23 cellular contexts compared by ENCODE assay signal in genomic region chr10:9362721-9363120, GRCh38.
"Had no signal": no experiment of that assay in that cellular context is flagged by ENCODE, and none has a peak within 500 bp of the region (broad histone marks: within the 10 kb centered on the region; RNA-seq: fewer than 3 reads in every experiment).

No MANE protein-coding gene starts in this region.

- H3K36me3 ChIP-seq: gastrocnemius medialis, left lung, tibial nerve, WERI-Rb-1 had no signal

- H3K27me3 ChIP-seq: gastrocnemius medialis, left lung, tibial nerve had no signal

- ATAC-seq: activated CD4-positive, CD25-positive, alpha-beta regulatory T cell treated with anti-CD3 and anti-CD28 coated beads, Interleukin-2, amount 50 U/mL, for 24 hours; activated CD8-positive, alpha-beta memory T cell treated with anti-CD3 and anti-CD28 coated beads, Interleukin-2, amount 10 ng/mL, durations not matched to agents 7 days and 5 days; effector memory CD8-positive, alpha-beta T cell; gastrocnemius medialis; left lung; right cardiac atrium had no signal

- H3K4me3 Mint-ChIP-seq: activated CD4-positive, alpha-beta memory T cell treated with anti-CD3 and anti-CD28 coated beads, Interleukin-2, amount 10 ng/mL, durations not matched to agents 7 days and 5 days; activated CD4-positive, alpha-beta T cell treated with anti-CD3 and anti-CD28 coated beads, Interleukin-2, amount 10 ng/mL, durations not matched to agents 24 days and 14 days; activated CD8-positive, alpha-beta memory T cell treated with anti-CD3 and anti-CD28 coated beads, Interleukin-2, amount 10 ng/mL, durations not matched to agents 7 days and 5 days; effector memory CD8-positive, alpha-beta T cell; nephron had no signal

- H3K4me1 ChIP-seq: gastrocnemius medialis, left lung, tibial nerve had no signal

- H3K27ac ChIP-seq: gastrocnemius medialis, left lung, tibial nerve, WERI-Rb-1 had no signal

- H3K4me1 Mint-ChIP-seq: activated CD8-positive, alpha-beta memory T cell treated with anti-CD3 and anti-CD28 coated beads, Interleukin-2, amount 10 ng/mL, durations not matched to agents 7 days and 5 days; nephron had no signal

- H3K9me3 ChIP-seq: gastrocnemius medialis, left lung, tibial nerve had no signal

- H3K36me3 Mint-ChIP-seq: activated CD8-positive, alpha-beta memory T cell treated with anti-CD3 and anti-CD28 coated beads, Interleukin-2, amount 10 ng/mL, durations not matched to agents 7 days and 5 days had no signal

- H3K27ac Mint-ChIP-seq: activated CD4-positive, alpha-beta memory T cell treated with anti-CD3 and anti-CD28 coated beads, Interleukin-2, amount 10 ng/mL, durations not matched to agents 7 days and 5 days; activated CD4-positive, alpha-beta T cell treated with anti-CD3 and anti-CD28 coated beads, Interleukin-2, amount 10 ng/mL, durations not matched to agents 24 days and 14 days; activated CD8-positive, alpha-beta memory T cell treated with anti-CD3 and anti-CD28 coated beads, Interleukin-2, amount 10 ng/mL, durations not matched to agents 7 days and 5 days; effector memory CD8-positive, alpha-beta T cell; nephron had no signal

- DNase-seq: activated CD4-positive, alpha-beta memory T cell treated with anti-CD3 and anti-CD28 coated beads, Interleukin-2, amount 10 ng/mL, durations not matched to agents 7 days and 5 days; activated CD4-positive, alpha-beta T cell treated with anti-CD3 and anti-CD28 coated beads, Interleukin-2, amount 10 ng/mL, durations not matched to agents 24 days and 14 days; activated CD8-positive, alpha-beta memory T cell treated with anti-CD3 and anti-CD28 coated beads, Interleukin-2, amount 10 ng/mL, durations not matched to agents 7 days and 5 days; activated effector memory CD4-positive, alpha-beta T cell treated with Interleukin-2 at 50 U/mL for 16 hours; amygdala; caudate nucleus; cortex of kidney; effector memory CD8-positive, alpha-beta T cell; erythroblast; gastrocnemius medialis; glutamatergic neuron; left lung; mesendoderm; posterior cingulate gyrus; right cardiac atrium; stimulated activated naive CD4-positive, alpha-beta T cell treated with Interleukin-2 at 50 U/mL for 16 hours; T-helper 1 cell; T1000; WERI-Rb-1 had no signal

- H3K4me3 ChIP-seq: gastrocnemius medialis, left lung, lung, tibial nerve had no signal

- H3K27me3 Mint-ChIP-seq: activated CD4-positive, alpha-beta memory T cell treated with anti-CD3 and anti-CD28 coated beads, Interleukin-2, amount 10 ng/mL, durations not matched to agents 7 days and 5 days; activated CD4-positive, alpha-beta T cell treated with anti-CD3 and anti-CD28 coated beads, Interleukin-2, amount 10 ng/mL, durations not matched to agents 24 days and 14 days; activated CD8-positive, alpha-beta memory T cell treated with anti-CD3 and anti-CD28 coated beads, Interleukin-2, amount 10 ng/mL, durations not matched to agents 7 days and 5 days had no signal

- H3K9me3 Mint-ChIP-seq: activated CD4-positive, alpha-beta memory T cell treated with anti-CD3 and anti-CD28 coated beads, Interleukin-2, amount 10 ng/mL, durations not matched to agents 7 days and 5 days; activated CD4-positive, alpha-beta T cell treated with anti-CD3 and anti-CD28 coated beads, Interleukin-2, amount 10 ng/mL, durations not matched to agents 24 days and 14 days; effector memory CD8-positive, alpha-beta T cell; nephron had no signal
